ENCODE assay signal across 8 cellular contexts in the genomic region with DNA sequence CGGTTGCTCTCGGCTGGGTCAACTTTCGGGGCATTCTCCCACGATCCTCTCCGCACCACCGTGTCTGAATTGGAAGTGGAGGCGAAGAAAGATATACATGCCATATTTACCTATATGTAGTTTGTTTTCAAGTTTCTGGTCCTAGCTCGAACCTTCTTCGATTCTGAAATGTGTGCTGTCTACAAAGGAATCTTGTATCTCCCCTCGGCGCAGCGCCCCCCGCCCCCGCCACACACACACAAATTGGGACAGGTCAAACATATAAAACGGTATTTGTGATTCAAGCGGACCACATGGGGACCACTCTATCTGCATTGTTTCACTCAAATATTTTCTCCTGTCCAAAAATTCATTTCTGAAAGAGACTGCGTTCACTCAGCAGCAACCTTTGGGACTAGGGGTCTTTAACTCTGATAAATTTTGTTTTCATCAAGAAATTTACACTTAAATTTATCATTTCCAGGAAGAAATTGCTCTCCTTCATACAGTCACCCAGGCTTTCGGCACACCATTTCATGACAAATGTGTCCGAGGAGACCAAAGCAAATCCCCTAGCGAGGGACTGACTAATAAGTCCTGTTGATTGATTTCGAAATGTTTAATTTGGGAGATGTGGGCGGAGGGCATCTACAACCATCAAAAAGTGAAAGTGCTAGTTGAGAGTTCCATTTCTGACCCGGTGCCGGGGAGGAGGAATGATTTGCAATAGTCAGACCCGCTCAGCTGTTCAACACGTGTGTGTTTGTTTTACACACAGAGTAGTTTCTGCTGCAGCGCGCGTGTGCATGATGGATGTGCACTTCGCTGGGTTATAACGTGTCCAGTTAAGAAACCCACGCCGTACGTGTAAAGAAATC.
A peak's percentile ranks its signal among the peaks of the same experiment; 100 is the strongest.
DNase-seq lines count a peak whose midpoint lies in the region; ATAC-seq lines count a peak whose summit lies in the region.

No MANE protein-coding gene starts in this region.

- no peaks in the 10 kb centered on the region for H3K36me3 Mint-ChIP-seq in memory B cell

- peaks cover 26% of the 10 kb centered on the region for H3K4me1 Mint-ChIP-seq in memory B cell

- no peaks in the 10 kb centered on the region for H3K27me3 ChIP-seq in endocrine pancreas (ENCODE audit: control insufficient read depth, insufficient read depth, low read length)

- H3K4me1 ChIP-seq in endocrine pancreas (ENCODE audit: control insufficient read depth, insufficient read depth, low read length), result peaks cover 7% of the 10 kb centered on the region

- peak overlapping the region; percentile 91 for H3K9ac ChIP-seq in endocrine pancreas (ENCODE audit: control insufficient read depth, insufficient read depth, low read length)

- no peaks in the 10 kb centered on the region for H3K9me3 Mint-ChIP-seq in memory B cell

- H3K4me3 ChIP-seq in endocrine pancreas (ENCODE audit: control insufficient read depth, insufficient read depth, low read length), result peak overlapping the region; percentile 95

- peaks cover 3% of the 10 kb centered on the region for H3K27me3 Mint-ChIP-seq in memory B cell

- H3K9me3 ChIP-seq in endocrine pancreas (ENCODE audit: control insufficient read depth, low read length), result no peaks in the 10 kb centered on the region

- H3K4me3 Mint-ChIP-seq in memory B cell, result peak overlapping the region; percentile 94

- ATAC-seq in memory B cell (ENCODE audit: low read depth) (no peak), GM21723 (IDR thresholded peaks at IDR 0.05; ENCODE audit: unreplicated experiment) (no peak)

- DNase-seq in DMS153 (lab: John Stamatoyannopoulos, UW) (peak; percentile 28), DMS153 treated with DMSO at 0.1 percent for 48 hours (lab: John Stamatoyannopoulos, UW; ENCODE audit: unreplicated experiment) (no peak), NCI-H446 (lab: John Stamatoyannopoulos, UW) (peak; percentile 46 to 53), memory B cell (ENCODE audit: low spot score in 2 of 2) (peak in 1 of 2 donors; percentile 65)
- peak; percentile 80 for DNase-seq in activated CD8-positive, alpha-beta memory T cell treated with anti-CD3 and anti-CD28 coated beads for 24 hours
- DNase-seq in stimulated activated CD8-positive, alpha-beta memory T cell treated with anti-CD3 and anti-CD28 coated beads, Interleukin-7, amount 100 ng/mL, for 4 hours (ENCODE audit: low read depth in 2 of 2), result peak; percentile 42 to 56

- no peaks in the 10 kb centered on the region for H3K36me3 ChIP-seq in endocrine pancreas (ENCODE audit: control insufficient read depth, insufficient read depth, low read length)

- peak overlapping the region; percentile 98 for H3K27ac Mint-ChIP-seq in memory B cell
